ENCODE assay signal across 8 cellular contexts in genomic region chr19:45514376-45515051, GRCh38. TPM values are rescaled to one million over a fixed set of nuclear protein-coding genes. Genes with fewer than 3 reads are reported as not detected.
A peak's percentile ranks its signal among the peaks of the same experiment; 100 is the strongest.
DNase-seq lines count a peak whose midpoint lies in the region.

No MANE protein-coding gene starts in this region.

- H3K36me3 Mint-ChIP-seq in activated CD4-positive, alpha-beta memory T cell treated with anti-CD3 and anti-CD28 coated beads, Interleukin-2, amount 10 ng/mL, durations not matched to agents 7 days and 5 days (ENCODE audit: low read depth), result peaks cover 65% of the 10 kb centered on the region
- peaks cover 0 to 8% (median 3%) of the 10 kb centered on the region in 3 donors for H3K36me3 Mint-ChIP-seq in immature natural killer cell
- H3K36me3 Mint-ChIP-seq in stimulated activated naive CD8-positive, alpha-beta T cell treated with anti-CD3 and anti-CD28 coated beads, Interleukin-15, Interleukin-2, amounts not matched to agents 100 ng/mL and 50 ng/mL, for 24 hours (ENCODE audit: low read depth), result peaks cover 36% of the 10 kb centered on the region

- CTCF ChIA-PET in activated CD4-positive, alpha-beta memory T cell treated with anti-CD3 and anti-CD28 coated beads, Interleukin-2, amount 10 ng/mL, durations not matched to agents 7 days and 5 days (lab: Charles Lee), result interaction anchor here (0.8 to 2.9 kb wide), 8 partner anchors 8 to 112 kb away, joined by 3 to 13 read pairs (median 8); no protein-coding TSS in a partner anchor

- DNase-seq in HT-29 (ENCODE audit: low spot score), result peak; percentile 89
- DNase-seq in activated CD4-positive, alpha-beta memory T cell treated with anti-CD3 and anti-CD28 coated beads, Interleukin-2, amount 10 ng/mL, durations not matched to agents 7 days and 5 days, result no peak
- DNase-seq in immature natural killer cell, result no peak
- DNase-seq in DMS 273 (lab: John Stamatoyannopoulos, UW; ENCODE audit: unreplicated experiment), result no peak
- DNase-seq in NCI-H2107 (lab: John Stamatoyannopoulos, UW), result no peak
- no peak for DNase-seq in NCI-H446 treated with DMSO at 0.1 percent for 48 hours (lab: John Stamatoyannopoulos, UW)
- DNase-seq in anterior cingulate cortex (lab: John Stamatoyannopoulos, UW), result no peak

- peak overlapping the region; percentile 63 for H3K4me3 Mint-ChIP-seq in activated CD4-positive, alpha-beta memory T cell treated with anti-CD3 and anti-CD28 coated beads, Interleukin-2, amount 10 ng/mL, durations not matched to agents 7 days and 5 days
- peak overlapping the region; percentile 44 to 74 (median 72) for H3K4me3 Mint-ChIP-seq in immature natural killer cell
- peak overlapping the region; percentile 52 for H3K4me3 Mint-ChIP-seq in stimulated activated naive CD8-positive, alpha-beta T cell treated with anti-CD3 and anti-CD28 coated beads, Interleukin-15, Interleukin-2, amounts not matched to agents 100 ng/mL and 50 ng/mL, for 24 hours

- H3K9me3 Mint-ChIP-seq in activated CD4-positive, alpha-beta memory T cell treated with anti-CD3 and anti-CD28 coated beads, Interleukin-2, amount 10 ng/mL, durations not matched to agents 7 days and 5 days, result no peaks in the 10 kb centered on the region
- no peaks in the 10 kb centered on the region for H3K9me3 Mint-ChIP-seq in immature natural killer cell
- H3K9me3 Mint-ChIP-seq in stimulated activated naive CD8-positive, alpha-beta T cell treated with anti-CD3 and anti-CD28 coated beads, Interleukin-15, Interleukin-2, amounts not matched to agents 100 ng/mL and 50 ng/mL, for 24 hours, result no peaks in the 10 kb centered on the region

- H3K4me1 Mint-ChIP-seq in activated CD4-positive, alpha-beta memory T cell treated with anti-CD3 and anti-CD28 coated beads, Interleukin-2, amount 10 ng/mL, durations not matched to agents 7 days and 5 days, result peaks cover 74% of the 10 kb centered on the region
- H3K4me1 Mint-ChIP-seq in immature natural killer cell, result peaks cover 60 to 71% of the 10 kb centered on the region in 2 donors
- peaks cover 65% of the 10 kb centered on the region for H3K4me1 Mint-ChIP-seq in stimulated activated naive CD8-positive, alpha-beta T cell treated with anti-CD3 and anti-CD28 coated beads, Interleukin-15, Interleukin-2, amounts not matched to agents 100 ng/mL and 50 ng/mL, for 24 hours (ENCODE audit: low read depth)

- H3K27me3 Mint-ChIP-seq in activated CD4-positive, alpha-beta memory T cell treated with anti-CD3 and anti-CD28 coated beads, Interleukin-2, amount 10 ng/mL, durations not matched to agents 7 days and 5 days, result no peaks in the 10 kb centered on the region
- peaks cover 0 to 8% (median 3%) of the 10 kb centered on the region in 3 donors for H3K27me3 Mint-ChIP-seq in immature natural killer cell (ENCODE audit: low read depth in 3 of 3)
- H3K27me3 Mint-ChIP-seq in stimulated activated naive CD8-positive, alpha-beta T cell treated with anti-CD3 and anti-CD28 coated beads, Interleukin-15, Interleukin-2, amounts not matched to agents 100 ng/mL and 50 ng/mL, for 24 hours, result no peaks in the 10 kb centered on the region

- H3K27ac Mint-ChIP-seq in activated CD4-positive, alpha-beta memory T cell treated with anti-CD3 and anti-CD28 coated beads, Interleukin-2, amount 10 ng/mL, durations not matched to agents 7 days and 5 days, result peak overlapping the region; percentile 93
- H3K27ac Mint-ChIP-seq in immature natural killer cell, result peak overlapping the region; percentile 88 to 93 (median 92)
- peak overlapping the region; percentile 86 for H3K27ac Mint-ChIP-seq in stimulated activated naive CD8-positive, alpha-beta T cell treated with anti-CD3 and anti-CD28 coated beads, Interleukin-15, Interleukin-2, amounts not matched to agents 100 ng/mL and 50 ng/mL, for 24 hours

- POLR2A ChIA-PET in activated CD4-positive, alpha-beta memory T cell treated with anti-CD3 and anti-CD28 coated beads, Interleukin-2, amount 10 ng/mL, durations not matched to agents 7 days and 5 days (lab: Charles Lee), result interaction anchor here (0.7 to 2.8 kb wide), 4 partner anchors 9 to 127 kb away, joined by 3 to 7 read pairs (median 5); no protein-coding TSS in a partner anchor

RNA-seq across cellular contexts. Expression of gene VASP, which starts 7.2 kb away (rescaled TPM):
- total RNA-seq in HT-29 (2014; rRNA removed; shearing (Covaris generic)), result 443 and 506 TPM in 2 replicates
- total RNA-seq in activated CD4-positive, alpha-beta memory T cell treated with anti-CD3 and anti-CD28 coated beads, Interleukin-2, amount 10 ng/mL, durations not matched to agents 7 days and 5 days, result 100 to 1,000 TPM; 224 to 233 TPM
- 100 to 1,000 TPM in 1 of 3 donors, 10 to 100 TPM in 2; 91.2 to 126 (median 93.4) TPM for polyA plus RNA-seq in immature natural killer cell

RNA-seq across cellular contexts. Expression of gene PPM1N, which starts 16.3 kb away (rescaled TPM):
- total RNA-seq in HT-29 (2014; rRNA removed; shearing (Covaris generic)), result 9.8 and 15.3 TPM in 2 replicates
- total RNA-seq in activated CD4-positive, alpha-beta memory T cell treated with anti-CD3 and anti-CD28 coated beads, Interleukin-2, amount 10 ng/mL, durations not matched to agents 7 days and 5 days, result 1 to 10 TPM; 3.5 to 4.3 TPM
- 1 to 10 TPM; 3.9 to 5.7 (median 4.0) TPM for polyA plus RNA-seq in immature natural killer cell

RNA-seq across cellular contexts. Expression of gene RTN2, which starts 17.7 kb away (rescaled TPM):
- total RNA-seq in HT-29 (2014; rRNA removed; shearing (Covaris generic)), result 11.4 and 15.4 TPM in 2 replicates
- total RNA-seq in activated CD4-positive, alpha-beta memory T cell treated with anti-CD3 and anti-CD28 coated beads, Interleukin-2, amount 10 ng/mL, durations not matched to agents 7 days and 5 days, result 1 to 10 TPM; 3.0 to 5.5 TPM
- under 1 TPM in 2 of 3 donors, not detected in 1; 0.48 to 0.80 TPM for polyA plus RNA-seq in immature natural killer cell

RNA-seq across cellular contexts. Expression of gene FOSB, which starts 46.7 kb away (rescaled TPM):
- total RNA-seq in HT-29 (2014; rRNA removed; shearing (Covaris generic)), result 218 and 253 TPM in 2 replicates
- 10 to 100 TPM; 15.3 to 16.1 TPM for total RNA-seq in activated CD4-positive, alpha-beta memory T cell treated with anti-CD3 and anti-CD28 coated beads, Interleukin-2, amount 10 ng/mL, durations not matched to agents 7 days and 5 days
- polyA plus RNA-seq in immature natural killer cell, result 10 to 100 TPM; 11.6 to 30.1 (median 11.6) TPM
